1 cellular context compared by ENCODE assay signal in genomic region chr6:27742833-27743573, GRCh38.
TF ChIP-seq lines count a peak whose summit lies in the region.

No MANE protein-coding gene starts in this region.

TF ChIP-seq in SK-N-SH treated with all-trans-retinoic acid at 6 μM for 48 hours, 23 proteins besides CTCF, POLR2A, EP300 and RAD21 (continued from another document):
- TF ChIP-seq TSHZ2 (CRISPR knock-in tag; IDR thresholded peaks at IDR 0.05) (no peak), RARB (CRISPR knock-in tag; IDR thresholded peaks at IDR 0.05) (no peak)
